Comparison of ENCODE assay signal across 18 cellular contexts in the genomic region with DNA sequence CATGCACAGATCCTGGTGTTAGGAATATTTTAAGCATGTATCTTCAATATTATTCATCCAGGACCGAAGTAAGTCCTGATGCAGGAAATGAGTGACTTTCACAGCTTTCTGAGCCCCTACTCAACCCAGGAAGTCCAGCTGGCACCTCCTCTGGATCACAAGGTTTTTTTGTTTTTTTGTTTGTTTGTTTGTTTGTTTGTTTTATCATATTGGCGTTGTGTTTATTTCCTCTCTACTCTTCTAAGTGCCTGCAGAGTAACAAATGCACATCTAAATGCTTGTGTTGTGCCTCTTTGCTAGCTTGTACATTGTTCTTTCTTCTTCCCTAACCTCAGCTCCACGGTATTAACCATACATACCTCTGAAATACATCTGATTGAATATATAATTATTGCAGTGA.
DNase-seq lines count a peak whose midpoint lies in the region; ATAC-seq, FAIRE-seq and TF ChIP-seq lines count a peak whose summit lies in the region.
"Had no signal": no experiment of that assay in that cellular context is flagged by ENCODE, and none has a peak within 500 bp of the region (broad histone marks: within the 10 kb centered on the region; RNA-seq: fewer than 3 reads in every experiment).

No MANE protein-coding gene starts in this region.

- H3K4me3 Mint-ChIP-seq in activated naive CD8-positive, alpha-beta T cell treated with anti-CD3 and anti-CD28 coated beads, Interleukin-2, amount 10 ng/mL, durations not matched to agents 7 days and 5 days: peak overlapping the region; percentile 39
- H3K4me3 Mint-ChIP-seq: activated CD8-positive, alpha-beta memory T cell treated with anti-CD3 and anti-CD28 coated beads, Interleukin-2, amount 10 ng/mL, durations not matched to agents 7 days and 5 days had no signal

- no peak overlapping the region for H3K9ac ChIP-seq in kidney (ENCODE audit: low read length in 2 of 2)
- H3K9ac ChIP-seq: SK-N-SH had no signal

- ATAC-seq in right cardiac atrium (no peak), gastroesophageal sphincter (no peak), foreskin keratinocyte (no peak)
- ATAC-seq in activated naive CD8-positive, alpha-beta T cell treated with anti-CD3 and anti-CD28 coated beads, Interleukin-2, amount 10 ng/mL, durations not matched to agents 7 days and 5 days (ENCODE audit: low read depth): no peak
- ATAC-seq: activated CD8-positive, alpha-beta memory T cell treated with anti-CD3 and anti-CD28 coated beads, Interleukin-2, amount 10 ng/mL, durations not matched to agents 7 days and 5 days had no signal

- WGBS in right cardiac atrium: 36% methylated on average over 3 of the region's 3 CpGs
- 23 to 35% methylated on average over 3 of the region's 3 CpGs for WGBS in tibial nerve, 2 donors
- WGBS in gastroesophageal sphincter (ENCODE audit: low coverage in 1 of 2), 2 donors: 38 to 50% methylated on average over 2 to 3 of the region's 3 CpGs

- DNase-seq in right cardiac atrium (no peak), right atrium auricular region (ENCODE audit: low spot score) (no peak), kidney (no peak), tibial nerve (ENCODE audit: low spot score in 2 of 2) (no peak), GM10266 (ENCODE audit: extremely low spot score) (no peak), foreskin keratinocyte (no peak)
- DNase-seq in activated naive CD8-positive, alpha-beta T cell treated with anti-CD3 and anti-CD28 coated beads, Interleukin-2, amount 10 ng/mL, durations not matched to agents 7 days and 5 days: no peak
- DNase-seq: activated CD8-positive, alpha-beta memory T cell treated with anti-CD3 and anti-CD28 coated beads, Interleukin-2, amount 10 ng/mL, durations not matched to agents 7 days and 5 days; activated naive CD4-positive, alpha-beta T cell treated with anti-CD3 and anti-CD28 coated beads for 36 hours; central memory CD4-positive, alpha-beta T cell; DMS 273 treated with DMSO at 0.1 percent for 48 hours; NCI-H2107; NK-92 treated with Interleukin-12 subunit alpha and Interleukin-12 subunit beta, amount 100 ng/mL, for 24 hours; nucleus accumbens; SK-N-SH had no signal

- H3K4me1 ChIP-seq in right cardiac atrium (ENCODE audit: control insufficient read depth, insufficient read depth, low read length): no peaks in the 10 kb centered on the region
- no peaks in the 10 kb centered on the region for H3K4me1 ChIP-seq in right atrium auricular region
- no peaks in the 10 kb centered on the region for H3K4me1 ChIP-seq in kidney (ENCODE audit: control insufficient read depth in 1 of 2, insufficient read depth in 1 of 2, low read depth in 1 of 2, low read length in 2 of 2)
- no peaks in the 10 kb centered on the region for H3K4me1 ChIP-seq in tibial nerve
- H3K4me1 ChIP-seq in gastroesophageal sphincter: no peaks in the 10 kb centered on the region
- no peaks in the 10 kb centered on the region for H3K4me1 ChIP-seq in foreskin keratinocyte
- H3K4me1 ChIP-seq: thyroid gland had no signal

- intact Hi-C loops in right cardiac atrium (cut with DNase I) (no loop called here), kidney (cut with DNase I) (no loop called here)

- H3K36me3 ChIP-seq in right atrium auricular region (no peaks in the 10 kb centered on the region), kidney (ENCODE audit: control insufficient read depth in 1 of 2, insufficient read depth in 2 of 2, low read length in 2 of 2) (no peaks in the 10 kb centered on the region), tibial nerve (no peaks in the 10 kb centered on the region), gastroesophageal sphincter (no peaks in the 10 kb centered on the region)
- H3K36me3 ChIP-seq: thyroid gland had no signal

- no peak for TF ChIP-seq POLR2A in tibial nerve (IDR thresholded peaks at IDR 0.05)
- TF ChIP-seq POLR2A in gastroesophageal sphincter (IDR thresholded peaks at IDR 0.05): no peak

- FAIRE-seq in kidney (lab: Jason Lieb, UNC): no peak

- H3K4me3 ChIP-seq in right cardiac atrium (ENCODE audit: low read length) (peak overlapping the region; percentile 9), right atrium auricular region (peak overlapping the region in 1 of 2 donors; percentile 28), kidney (ENCODE audit: low read length in 2 of 2) (peak overlapping the region; percentile 40 to 60), tibial nerve (peak overlapping the region; percentile 4 to 35 (median 14)), gastroesophageal sphincter (no peak overlapping the region)

- no peaks in the 10 kb centered on the region for H3K4me1 Mint-ChIP-seq in activated naive CD8-positive, alpha-beta T cell treated with anti-CD3 and anti-CD28 coated beads, Interleukin-2, amount 10 ng/mL, durations not matched to agents 7 days and 5 days
- H3K4me1 Mint-ChIP-seq: activated CD8-positive, alpha-beta memory T cell treated with anti-CD3 and anti-CD28 coated beads, Interleukin-2, amount 10 ng/mL, durations not matched to agents 7 days and 5 days had no signal

- no peak for TF ChIP-seq CTCF in right atrium auricular region (IDR thresholded peaks at IDR 0.05)
- TF ChIP-seq CTCF in kidney (IDR thresholded peaks at IDR 0.05; ENCODE audit: borderline replicate concordance, extremely low read depth, insufficient read depth): no peak
- no peak for TF ChIP-seq CTCF in tibial nerve (IDR thresholded peaks at IDR 0.05)
- TF ChIP-seq CTCF in gastroesophageal sphincter (IDR thresholded peaks at IDR 0.05): no peak
- no peak for TF ChIP-seq CTCF in GM10266 (IDR thresholded peaks at IDR 0.05; ENCODE audit: control insufficient read depth, insufficient read depth, low read depth, missing control alignments)
- no peak for TF ChIP-seq CTCF in foreskin keratinocyte (conservative IDR thresholded peaks at IDR 0.05)

- no peaks in the 10 kb centered on the region for H3K27me3 Mint-ChIP-seq in activated naive CD8-positive, alpha-beta T cell treated with anti-CD3 and anti-CD28 coated beads, Interleukin-2, amount 10 ng/mL, durations not matched to agents 7 days and 5 days
- H3K27me3 Mint-ChIP-seq: activated CD8-positive, alpha-beta memory T cell treated with anti-CD3 and anti-CD28 coated beads, Interleukin-2, amount 10 ng/mL, durations not matched to agents 7 days and 5 days had no signal

- H3K36me3 Mint-ChIP-seq in activated naive CD8-positive, alpha-beta T cell treated with anti-CD3 and anti-CD28 coated beads, Interleukin-2, amount 10 ng/mL, durations not matched to agents 7 days and 5 days: no peaks in the 10 kb centered on the region
- H3K36me3 Mint-ChIP-seq: activated CD8-positive, alpha-beta memory T cell treated with anti-CD3 and anti-CD28 coated beads, Interleukin-2, amount 10 ng/mL, durations not matched to agents 7 days and 5 days had no signal

- H3K9me3 Mint-ChIP-seq in activated naive CD8-positive, alpha-beta T cell treated with anti-CD3 and anti-CD28 coated beads, Interleukin-2, amount 10 ng/mL, durations not matched to agents 7 days and 5 days: peaks cover 2% of the 10 kb centered on the region

- H3K27ac ChIP-seq in right cardiac atrium (ENCODE audit: low read length) (no peak overlapping the region), right atrium auricular region (no peak overlapping the region), kidney (ENCODE audit: low read depth in 2 of 2, low read length in 2 of 2) (no peak overlapping the region), tibial nerve (peak overlapping the region in 2 of 4 donors; percentile 64 to 72), gastroesophageal sphincter (no peak overlapping the region), foreskin keratinocyte (no peak overlapping the region)
- H3K27ac ChIP-seq: thyroid gland, VCaP had no signal

- H3K9me3 ChIP-seq in right cardiac atrium (ENCODE audit: control insufficient read depth, low read length): no peaks in the 10 kb centered on the region
- no peaks in the 10 kb centered on the region for H3K9me3 ChIP-seq in right atrium auricular region
- H3K9me3 ChIP-seq in kidney (ENCODE audit: control insufficient read depth in 1 of 2, low read length in 2 of 2): no peaks in the 10 kb centered on the region
- no peaks in the 10 kb centered on the region for H3K9me3 ChIP-seq in tibial nerve
- no peaks in the 10 kb centered on the region for H3K9me3 ChIP-seq in gastroesophageal sphincter
- H3K9me3 ChIP-seq: SK-N-SH, thyroid gland had no signal

- H3K27ac Mint-ChIP-seq in activated naive CD8-positive, alpha-beta T cell treated with anti-CD3 and anti-CD28 coated beads, Interleukin-2, amount 10 ng/mL, durations not matched to agents 7 days and 5 days: no peak overlapping the region
- H3K27ac Mint-ChIP-seq: activated CD8-positive, alpha-beta memory T cell treated with anti-CD3 and anti-CD28 coated beads, Interleukin-2, amount 10 ng/mL, durations not matched to agents 7 days and 5 days; activated naive CD4-positive, alpha-beta T cell treated with anti-CD3 and anti-CD28 coated beads for 36 hours had no signal

- POLR2A ChIA-PET in activated naive CD8-positive, alpha-beta T cell treated with anti-CD3 and anti-CD28 coated beads, Interleukin-2, amount 10 ng/mL, durations not matched to agents 7 days and 5 days (lab: Charles Lee): no interaction called here

- TF ChIP-seq EP300 in tibial nerve (IDR thresholded peaks at IDR 0.05) (no peak), gastroesophageal sphincter (IDR thresholded peaks at IDR 0.05) (no peak)

- H3K27me3 ChIP-seq in right cardiac atrium (ENCODE audit: control insufficient read depth, insufficient read depth) (no peaks in the 10 kb centered on the region), right atrium auricular region (no peaks in the 10 kb centered on the region), tibial nerve (no peaks in the 10 kb centered on the region), gastroesophageal sphincter (no peaks in the 10 kb centered on the region), foreskin keratinocyte (no peaks in the 10 kb centered on the region)
- H3K27me3 ChIP-seq: thyroid gland had no signal

Comparison
In these comparisons a context has a peak if more than half of its experiments do, and no peak if none do; other contexts are left out.
1. H3K4me3 ChIP-seq: peak in right cardiac atrium (single experiment), kidney (2 of 2) and tibial nerve (4 of 4); none in gastroesophageal sphincter (0 of 2).